In the genomic region with DNA sequence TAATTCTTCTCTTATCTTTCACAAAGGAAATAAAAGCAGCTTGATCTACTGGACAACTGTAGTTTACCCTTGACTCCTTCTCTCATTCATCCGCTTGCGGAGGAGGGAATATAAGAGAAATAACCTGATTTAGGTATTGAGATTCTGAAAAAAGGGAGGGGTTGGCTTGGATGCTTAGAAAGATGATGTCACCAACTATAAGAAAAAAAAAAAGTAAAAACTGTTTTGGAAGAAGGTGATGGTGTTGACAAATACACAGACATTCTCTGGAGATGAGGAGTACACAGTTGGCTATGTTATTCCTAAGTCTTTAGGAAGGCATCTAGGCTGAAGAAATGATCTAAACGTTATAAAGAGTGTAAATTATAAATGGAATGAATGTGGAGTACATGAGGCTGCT, we compare ENCODE assay signal across 27 cellular contexts.
"Had no signal": no experiment of that assay in that cellular context is flagged by ENCODE, and none has a peak within 500 bp of the region (broad histone marks: within the 10 kb centered on the region; RNA-seq: fewer than 3 reads in every experiment).

No MANE protein-coding gene starts in this region.

- H3K27me3 ChIP-seq: stomach, suprapubic skin, testis, thyroid gland, tibial artery, tibial nerve, transverse colon, upper lobe of left lung, upper lobe of right lung, uterus, vagina had no signal

- H3K36me3 ChIP-seq: stomach, suprapubic skin, thoracic aorta, thyroid gland, tibial artery, tibial nerve, transverse colon, upper lobe of left lung, upper lobe of right lung, uterus, vagina had no signal

- H3K4me3 ChIP-seq: stomach, suprapubic skin, testis, thoracic aorta, thyroid gland, tibial artery, tibial nerve, transverse colon, upper lobe of left lung, upper lobe of right lung, uterus, vagina had no signal

- H3K4me1 ChIP-seq: stomach, suprapubic skin, testis, thyroid gland, tibial artery, tibial nerve, upper lobe of left lung, upper lobe of right lung, uterus, vagina had no signal

- H3K27ac ChIP-seq: stomach, suprapubic skin, testis, thoracic aorta, thyroid gland, tibial artery, tibial nerve, transverse colon, upper lobe of left lung, upper lobe of right lung, uterus, vagina had no signal

- H3K9me3 ChIP-seq: stomach, suprapubic skin, testis, thoracic aorta, thyroid gland, tibial artery, transverse colon, upper lobe of left lung, upper lobe of right lung, uterus, vagina had no signal

- ATAC-seq: stimulated activated effector memory CD8-positive, alpha-beta T cell treated with anti-CD3 and anti-CD28 coated beads, Interleukin-12 subunit alpha, Interleukin-12 subunit beta, amount 100 ng/mL, for 72 hours; stimulated activated memory B cell treated with anti-CD40 and anti-IgM and Interleukin-4, amounts not matched to agents 10 μg/mL and 1 μg/mL and 100 μg/mL, for 72 hours; stimulated activated naive B cell treated with anti-CD40 and anti-IgM and Interleukin-4, amounts not matched to agents 10 μg/mL and 1 μg/mL and 100 μg/mL, for 72 hours; stimulated activated naive CD8-positive, alpha-beta T cell treated with anti-CD3 and anti-CD28 coated beads, Interleukin-15, amount 100 ng/mL, for 72 hours; stimulated activated naive CD8-positive, alpha-beta T cell treated with anti-CD3 and anti-CD28 coated beads, Interleukin-15, Interleukin-2, amounts not matched to agents 100 U/mL and 50 U/mL, for 24 hours; upper lobe of right lung had no signal

- FAIRE-seq: urothelium cell line had no signal

- DNase-seq: stimulated activated CD4-positive, alpha-beta T cell treated with anti-CD3 and anti-CD28 coated beads, Interleukin-2, amount 100 ng/mL, for 48 hours; stimulated activated CD4-positive, alpha-beta T cell treated with anti-CD3 and anti-CD28 coated beads, Interleukin-4, amount 100 ng/mL, for 1 hour; stimulated activated CD4-positive, alpha-beta T cell treated with anti-CD3 and anti-CD28 coated beads, Interleukin-4, amount 100 ng/mL, for 24 hours; stimulated activated CD4-positive, alpha-beta T cell treated with anti-CD3 and anti-CD28 coated beads, Interleukin-4, amount 100 ng/mL, for 4 hours; stimulated activated CD8-positive, alpha-beta memory T cell treated with anti-CD3 and anti-CD28 coated beads, Interleukin-4, amount 100 ng/mL, for 48 hours; stimulated activated naive B cell treated with anti-CD40 and anti-IgM and Interleukin-4, amounts not matched to agents 10 μg/mL and 1 μg/mL and 100 μg/mL, for 72 hours; stimulated activated naive CD4-positive, alpha-beta T cell; stimulated activated naive CD4-positive, alpha-beta T cell treated with Interleukin-2 at 50 U/mL for 16 hours; stimulated activated naive CD8-positive, alpha-beta T cell treated with anti-CD3 and anti-CD28 coated beads, Interleukin-15, amount 100 ng/mL, for 72 hours; stimulated activated naive CD8-positive, alpha-beta T cell treated with anti-CD3 and anti-CD28 coated beads, Interleukin-15, Interleukin-2, amounts not matched to agents 100 U/mL and 50 U/mL, for 24 hours; stomach; substantia nigra; testis; thyroid gland; tibial artery; transverse colon; trophoblast cell; upper lobe of left lung; upper lobe of right lung; uterus had no signal
